ENCODE assay signal across 35 cellular contexts in the genomic region with DNA sequence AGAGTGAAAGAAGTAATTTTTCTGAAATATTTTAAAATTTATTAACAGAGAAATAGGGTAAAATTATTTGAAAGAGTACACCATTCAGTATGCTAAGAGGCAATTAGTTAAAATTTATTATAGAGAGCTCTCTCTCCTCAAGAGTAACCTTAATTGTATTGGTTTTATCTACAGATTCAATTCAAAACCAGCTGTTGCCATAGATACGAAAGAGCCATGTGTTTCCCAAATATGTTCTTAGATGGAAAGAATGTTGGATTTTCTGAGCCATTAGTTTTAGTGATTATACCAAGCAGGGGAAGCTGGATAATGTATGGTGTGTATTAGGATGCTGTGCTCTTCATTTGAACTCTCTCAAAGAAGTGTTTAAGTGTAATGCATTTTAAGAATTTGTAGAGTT. TPM values are rescaled to one million over a fixed set of nuclear protein-coding genes. Genes with fewer than 3 reads are reported as not detected.
"Had no signal": no experiment of that assay in that cellular context is flagged by ENCODE, and none has a peak within 500 bp of the region (broad histone marks: within the 10 kb centered on the region; RNA-seq: fewer than 3 reads in every experiment).

No MANE protein-coding gene starts in this region.

- H3K36me3 ChIP-seq: brain microvascular endothelial cell had no signal

- H3K27me3 ChIP-seq: adrenal gland, body of pancreas, brain microvascular endothelial cell, breast epithelium had no signal

- H3K9me3 ChIP-seq: adrenal gland, body of pancreas, breast epithelium had no signal

- H3K4me3 ChIP-seq: adrenal gland, body of pancreas, breast epithelium had no signal

- FAIRE-seq: astrocyte, TTC549 had no signal

- ATAC-seq: activated CD8-positive, alpha-beta T cell treated with anti-CD3 and anti-CD28 coated beads for 36 hours; activated naive CD4-positive, alpha-beta T cell treated with anti-CD3 and anti-CD28 coated beads, Interleukin-2, amount 50 U/mL, for 72 hours; activated T-cell treated with anti-CD3 and anti-CD28 coated beads, Interleukin-2, amount 50 U/mL, for 4 hours; activated T-cell treated with anti-CD3 and anti-CD28 coated beads, Interleukin-2, amount 50 U/mL, for 72 hours; activated T-helper 17 cell treated with anti-CD3 and anti-CD28 coated beads, Interleukin-2, amount 50 U/mL, for 72 hours; body of pancreas had no signal

- H3K4me1 ChIP-seq: adrenal gland, body of pancreas, breast epithelium had no signal

- DNase-seq: activated B cell treated with CpG ODN at 0.5 μM for 24 hours; activated CD4-positive, alpha-beta memory T cell treated with anti-CD3 and anti-CD28 coated beads for 36 hours; activated CD4-positive, alpha-beta T cell treated with anti-CD3 and anti-CD28 coated beads for 4 hours; activated CD4-positive, alpha-beta T cell treated with anti-CD3 and anti-CD28 coated beads, Interleukin-2, amount 10 ng/mL, durations not matched to agents 24 days and 14 days; activated CD4-positive, alpha-beta T cell treated with anti-CD3 and anti-CD28 coated beads, Interleukin-2, amount 50 U/mL, for 1 hour; activated CD4-positive, alpha-beta T cell treated with anti-CD3 and anti-CD28 coated beads, Interleukin-2, amount 50 U/mL, for 4 hours; activated CD4-positive, CD25-positive, alpha-beta regulatory T cell treated with anti-CD3 and anti-CD28 coated beads, Interleukin-2, amount 50 U/mL, for 72 hours; activated CD8-positive, alpha-beta memory T cell treated with anti-CD3 and anti-CD28 coated beads, Interleukin-2, amount 50 U/mL, for 4 hours; activated CD8-positive, alpha-beta T cell treated with anti-CD3 and anti-CD28 coated beads for 36 hours; activated effector memory CD4-positive, alpha-beta T cell treated with anti-CD3 and anti-CD28 coated beads, Interleukin-2, amount 50 U/mL, for 16 hours; activated gamma-delta T cell treated with Interleukin-2 at 50 U/mL for 16 hours; activated naive CD4-positive, alpha-beta T cell; activated naive CD4-positive, alpha-beta T cell treated with anti-CD3 and anti-CD28 coated beads for 36 hours; activated naive CD4-positive, alpha-beta T cell treated with anti-CD3 and anti-CD28 coated beads, Interleukin-2, amount 50 U/mL, for 16 hours; activated naive CD8-positive, alpha-beta T cell treated with anti-CD3 and anti-CD28 coated beads for 36 hours; activated T-cell treated with anti-CD3 and anti-CD28 coated beads for 4 hours; activated T-cell treated with anti-CD3 and anti-CD28 coated beads, Interleukin-2, amount 50 U/mL, for 1 hour; activated T-cell treated with anti-CD3 and anti-CD28 coated beads, Interleukin-2, amount 50 U/mL, for 4 hours; activated T-cell treated with anti-CD3 and anti-CD28 coated beads, Interleukin-2, amount 50 U/mL, for 72 hours; adrenal gland; amniotic stem cell; aorta; body of pancreas; brain microvascular endothelial cell; central memory CD4-positive, alpha-beta T cell; T-helper 2 cell; T-helper 9 cell had no signal

- H3K27ac ChIP-seq: adrenal gland, body of pancreas, brain microvascular endothelial cell, breast epithelium, VCaP had no signal

RNA-seq across cellular contexts. Expression of gene C7, which starts 27.8 kb away (rescaled TPM):
- total RNA-seq: activated B cell treated with CpG ODN at 0.5 μM for 24 hours; activated CD4-positive, alpha-beta memory T cell treated with anti-CD3 and anti-CD28 coated beads for 36 hours; activated CD4-positive, alpha-beta T cell treated with anti-CD3 and anti-CD28 coated beads, Interleukin-2, amount 10 ng/mL, durations not matched to agents 24 days and 14 days; activated CD8-positive, alpha-beta memory T cell treated with anti-CD3 and anti-CD28 coated beads for 36 hours; activated CD8-positive, alpha-beta T cell treated with anti-CD3 and anti-CD28 coated beads for 36 hours; activated naive CD4-positive, alpha-beta T cell treated with anti-CD3 and anti-CD28 coated beads for 36 hours; activated naive CD4-positive, alpha-beta T cell treated with anti-CD3 and anti-CD28 coated beads, Interleukin-2, amount 50 U/mL, for 72 hours; activated naive CD8-positive, alpha-beta T cell treated with anti-CD3 and anti-CD28 coated beads for 36 hours; activated T-cell treated with anti-CD3 and anti-CD28 coated beads, Interleukin-2, amount 50 U/mL, for 72 hours; activated T-helper 1 cell treated with anti-CD3 and anti-CD28 coated beads, Interleukin-12 subunit alpha, Interleukin-12 subunit beta, Interleukin-2, Interleukin-4 antibody, amounts not matched to agents 30 ng/mL and 10 ng/mL and 1 ng/mL, durations not matched to agents 14 hours and 24 hours and 36 hours; activated T-helper 17 cell treated with anti-CD3 and anti-CD28 coated beads, Interleukin-2, amount 50 U/mL, for 72 hours had no signal
